1 cellular context compared by ENCODE assay signal in genomic region chr1:27216466-27216865, GRCh38.
TF ChIP-seq lines count a peak whose summit lies in the region.

No MANE protein-coding gene starts in this region.

TF ChIP-seq in K562, 482 proteins besides CTCF, POLR2A, EP300 and RAD21 (continued from another document):
- TF ChIP-seq ZBTB49 (CRISPR knock-in tag; IDR thresholded peaks at IDR 0.05; ENCODE audit: borderline replicate concordance) (no peak), DNMT1 (IDR thresholded peaks at IDR 0.05) (no peak)
TF ChIP-seq in K562: peak in this region for 0.
